8 cellular contexts compared by ENCODE assay signal in the genomic region with DNA sequence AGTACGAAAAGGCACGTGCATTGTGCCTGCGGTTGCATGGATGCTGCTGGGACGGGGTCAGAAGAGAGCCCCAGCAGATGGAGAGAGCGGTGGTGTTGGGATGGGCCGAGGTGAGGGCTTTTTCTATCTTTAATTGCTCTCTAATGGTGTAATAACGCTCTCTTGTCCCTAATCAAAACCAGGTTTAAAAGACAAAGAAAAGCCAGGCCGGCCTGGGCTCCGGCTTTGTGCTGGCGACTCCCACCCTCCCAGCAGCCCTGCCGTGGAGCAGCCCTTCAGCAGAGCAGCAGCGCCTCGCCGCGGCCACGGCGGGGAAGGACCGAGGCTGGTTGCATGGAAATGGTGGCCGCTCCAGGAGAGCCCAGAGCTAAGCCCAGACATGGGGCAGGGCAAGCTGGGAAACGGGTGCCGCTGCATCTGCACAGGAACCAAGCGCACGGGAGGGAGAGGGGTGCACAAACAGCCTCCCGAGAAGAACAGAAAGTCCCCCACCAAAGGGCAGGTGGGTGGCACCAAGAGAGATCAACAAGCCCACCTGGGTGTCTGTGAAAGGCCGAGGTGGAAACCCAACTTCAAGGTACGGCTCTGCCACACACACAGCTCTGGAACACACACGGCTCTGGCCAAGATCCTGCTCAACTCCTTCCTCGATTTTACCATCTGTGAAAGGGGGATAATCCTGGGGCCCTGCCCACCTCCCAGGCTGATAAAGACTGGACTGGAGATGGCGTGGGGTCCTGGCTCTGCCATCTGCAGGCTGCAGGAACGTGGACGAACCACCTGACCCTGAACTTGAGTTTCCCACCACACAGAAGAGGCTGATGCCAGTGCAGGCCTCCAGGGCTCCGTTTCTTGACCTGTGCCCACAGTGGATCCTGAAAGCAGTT. TPM values are rescaled to one million over a fixed set of nuclear protein-coding genes. Genes with fewer than 3 reads are reported as not detected.
A peak's percentile ranks its signal among the peaks of the same experiment; 100 is the strongest.
DNase-seq lines count a peak whose midpoint lies in the region; ATAC-seq, FAIRE-seq and TF ChIP-seq lines count a peak whose summit lies in the region.

No MANE protein-coding gene starts in this region.

- FAIRE-seq in RCC 7860 (lab: Jason Lieb, UNC), result no peak

- H3K9me3 ChIP-seq in left ventricle myocardium inferior (replicated peaks), result no peaks in the 10 kb centered on the region

- peak overlapping the region; percentile 85 for H3K27ac ChIP-seq in left ventricle myocardium inferior (replicated peaks)

- H3K4me1 ChIP-seq in left ventricle myocardium inferior, result peaks cover 79% of the 10 kb centered on the region

- H3K27me3 ChIP-seq in left ventricle myocardium inferior (ENCODE audit: low read depth), result no peaks in the 10 kb centered on the region

- intact Hi-C loops in left ventricle myocardium inferior (cut with micrococcal nuclease), result no loop called here
- intact Hi-C loops in posterior vena cava (cut with DNase I), result loop anchor here (2.0 to 5.0 kb wide), 2 partner anchors 189 kb away; partner anchors contain the start of gene RHOB (in 2 of the 2)

- peak; percentile 87 for ATAC-seq in GM21367 (IDR thresholded peaks at IDR 0.05; ENCODE audit: unreplicated experiment)

- H3K36me3 ChIP-seq in left ventricle myocardium inferior, result peaks cover 21% of the 10 kb centered on the region

- peak; percentile 89 for DNase-seq in DMS 273 (lab: John Stamatoyannopoulos, UW; ENCODE audit: unreplicated experiment)
- DNase-seq in HUDEP-2 (lab: John Stamatoyannopoulos, UW; ENCODE audit: unreplicated experiment in 76 of 76), result peak in 69 of 76 experiments; percentile 4 to 86 (median 61)
- DNase-seq in RCC 7860 (ENCODE audit: low spot score), result peak; percentile 57
- DNase-seq in amygdala (lab: John Stamatoyannopoulos, UW), result peak in 55 of 56 donors; percentile 24 to 90 (median 76)
- DNase-seq in left ventricle myocardium inferior, result peak; percentile 85
- DNase-seq in posterior vena cava (ENCODE audit: low spot score), result peak; percentile 95
- no peak for DNase-seq in activated effector memory CD4-positive, alpha-beta T cell treated with Interleukin-2 at 50 U/mL for 16 hours

- peak overlapping the region; percentile 24 for H3K4me3 ChIP-seq in left ventricle myocardium inferior

- peak; percentile 97 for TF ChIP-seq CTCF in left ventricle myocardium inferior (IDR thresholded peaks at IDR 0.05; ENCODE audit: borderline replicate concordance)

RNA-seq across cellular contexts. Expression of gene HS1BP3, which starts 15.0 kb away (rescaled TPM):
- 16.6 TPM for total RNA-seq in left ventricle myocardium inferior
- 10 to 100 TPM; 37.1 to 41.8 TPM for total RNA-seq in posterior vena cava

RNA-seq across cellular contexts. Expression of gene GDF7, which starts 31.0 kb away (rescaled TPM):
- total RNA-seq in left ventricle myocardium inferior (0.58 TPM), posterior vena cava (1 to 10 TPM; 3.6 to 3.8 TPM)
